8 cellular contexts compared by ENCODE assay signal in the genomic region with DNA sequence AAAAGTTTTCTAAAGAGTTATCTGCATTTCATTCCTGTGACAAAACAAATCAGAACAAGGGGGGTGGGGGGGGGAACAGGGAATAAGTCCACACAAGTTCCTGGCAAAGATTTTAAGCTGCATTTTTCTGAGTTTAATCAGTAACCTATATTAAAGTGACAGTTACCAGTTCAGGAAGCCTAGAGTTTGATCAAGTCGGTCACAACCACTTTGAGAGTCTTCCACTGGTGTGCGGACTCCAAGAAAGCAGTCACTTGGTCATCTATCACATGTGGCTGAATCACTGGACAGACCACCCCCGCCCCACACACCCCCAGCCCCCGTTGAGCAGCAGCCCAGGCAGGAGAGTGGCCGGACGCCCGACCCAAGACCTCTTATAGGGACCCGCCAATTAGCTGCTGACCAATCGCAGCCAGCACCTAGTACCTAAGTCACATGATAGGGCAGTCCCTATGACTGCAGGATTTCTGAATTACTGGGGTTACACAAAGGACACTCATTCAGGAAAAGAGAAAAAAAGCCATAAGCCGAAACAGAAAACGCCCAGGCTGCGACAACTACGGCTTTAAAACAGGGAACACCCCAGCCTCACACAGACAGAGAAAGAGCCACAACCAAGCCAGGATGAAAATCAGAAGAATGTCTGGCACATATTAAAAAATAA.
A peak's percentile ranks its signal among the peaks of the same experiment; 100 is the strongest.
DNase-seq lines count a peak whose midpoint lies in the region; ATAC-seq and TF ChIP-seq lines count a peak whose summit lies in the region.

No MANE protein-coding gene starts in this region.

- peak overlapping the region; percentile 84 for H3K4me3 Mint-ChIP-seq in osteocyte (ENCODE audit: unreplicated experiment)

- peak overlapping the region; percentile 91 for H3K27ac Mint-ChIP-seq in osteocyte (ENCODE audit: unreplicated experiment)

- peak; percentile 57 for ATAC-seq in GM21526 (IDR thresholded peaks at IDR 0.05; ENCODE audit: low FRiP score, unreplicated experiment)

- H3K4me3 ChIP-seq in GM06990 (replicated peaks; ENCODE audit: low read depth, low read length): peak overlapping the region; percentile 62

- H3K27me3 Mint-ChIP-seq in osteocyte (ENCODE audit: unreplicated experiment): no peaks in the 10 kb centered on the region

- peaks cover 67% of the 10 kb centered on the region for H3K4me1 Mint-ChIP-seq in osteocyte (ENCODE audit: unreplicated experiment)

- peaks cover 3% of the 10 kb centered on the region for H3K36me3 Mint-ChIP-seq in osteocyte (ENCODE audit: unreplicated experiment)

- no peaks in the 10 kb centered on the region for H3K36me3 ChIP-seq in GM06990 (ENCODE audit: control insufficient read depth, insufficient read depth, low read length)

- peak; percentile 53 for DNase-seq in GM06990 (ENCODE audit: extremely low read depth, insufficient read length)
- DNase-seq in HT1080 (ENCODE audit: low read depth): peak; percentile 88
- peak; percentile 41 to 52 for DNase-seq in activated CD4-positive, alpha-beta T cell treated with anti-CD3 and anti-CD28 coated beads, Interleukin-2, amount 50 U/mL, for 48 hours
- DNase-seq in fibroblast of peridontal ligament (ENCODE audit: extremely low read depth): peak; percentile 91
- peak; percentile 90 for DNase-seq in osteocyte (ENCODE audit: extremely low spot score, unreplicated experiment)
- no peak for DNase-seq in DMS79 (lab: John Stamatoyannopoulos, UW)
- DNase-seq in NCI-H1436 treated with DMSO at 0.1 percent for 48 hours (lab: John Stamatoyannopoulos, UW): no peak

- TF ChIP-seq CTCF in GM06990 (IDR thresholded peaks at IDR 0.05; ENCODE audit: insufficient read depth, low read length, poor library complexity, severe bottlenecking) (no peak), osteocyte (IDR thresholded peaks at IDR 0.05) (no peak)

- no peaks in the 10 kb centered on the region for H3K27me3 ChIP-seq in GM06990 (replicated peaks; ENCODE audit: control insufficient read depth, insufficient read depth, low read length)

- H3K9me3 Mint-ChIP-seq in osteocyte (ENCODE audit: unreplicated experiment): no peaks in the 10 kb centered on the region

Comparison
In these comparisons a context has a peak if more than half of its experiments do, and no peak if none do; other contexts are left out.
1. DNase-seq: peak in GM06990 (single experiment), HT1080 (single experiment), activated CD4-positive, alpha-beta T cell treated with anti-CD3 and anti-CD28 coated beads, Interleukin-2, amount 50 U/mL, for 48 hours (2 of 2), fibroblast of peridontal ligament (single experiment) and osteocyte (single experiment); none in DMS79 (single experiment) and NCI-H1436 treated with DMSO at 0.1 percent for 48 hours (single experiment).